In the genomic region with DNA sequence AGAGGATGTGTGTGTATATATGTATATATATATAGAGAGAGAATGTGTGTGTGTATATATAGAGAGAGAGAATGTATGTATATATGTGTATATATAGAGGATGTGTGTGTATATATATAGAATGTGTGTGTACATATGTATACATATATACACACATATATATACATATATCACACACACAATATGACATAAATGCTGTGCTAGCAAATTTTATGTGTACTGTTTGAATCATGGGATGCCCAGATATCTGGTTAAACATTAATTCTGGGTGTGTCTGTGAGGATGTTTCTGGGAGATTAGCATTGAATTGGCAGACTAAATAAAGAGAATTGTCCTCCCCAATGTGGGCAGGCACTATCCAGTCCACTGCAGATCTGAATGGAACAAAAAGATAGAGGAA, we compare ENCODE assay signal across 20 cellular contexts.
DNase-seq lines count a peak whose midpoint lies in the region; TF ChIP-seq lines count a peak whose summit lies in the region.
"Had no signal": no experiment of that assay in that cellular context is flagged by ENCODE, and none has a peak within 500 bp of the region (broad histone marks: within the 10 kb centered on the region; RNA-seq: fewer than 3 reads in every experiment).

No MANE protein-coding gene starts in this region.

- H3K27me3 ChIP-seq in neuronal stem cell (ENCODE audit: control insufficient read depth in 3 of 3, insufficient read depth in 3 of 3, low read depth in 1 of 3, low read length in 3 of 3) (no peaks in the 10 kb centered on the region), MM.1S (replicated peaks; ENCODE audit: insufficient read depth, low read length) (no peaks in the 10 kb centered on the region)
- H3K27me3 ChIP-seq: BE2C, MG63 had no signal

- H3K23ac ChIP-seq in neuronal stem cell (ENCODE audit: low read depth, low read length, poor library complexity), result no peak overlapping the region

- no peaks in the 10 kb centered on the region for H3K4me1 Mint-ChIP-seq in nephron progenitor cell
- H3K4me1 Mint-ChIP-seq: CD14-positive monocyte; CD8-positive, alpha-beta memory T cell; GM23338 had no signal

- no peak overlapping the region for H4K91ac ChIP-seq in neuronal stem cell (ENCODE audit: low read depth, low read length, poor library complexity)

- H3K18ac ChIP-seq in neuronal stem cell (ENCODE audit: low read length), result no peak overlapping the region

- no peaks in the 10 kb centered on the region for H3K27me3 Mint-ChIP-seq in nephron progenitor cell (ENCODE audit: low read depth, poor library complexity)
- H3K27me3 Mint-ChIP-seq: CD8-positive, alpha-beta memory T cell had no signal

- H2BK120ac ChIP-seq in neuronal stem cell (ENCODE audit: low read depth, low read length), result no peak overlapping the region

- H3K4me2 ChIP-seq in neuronal stem cell (ENCODE audit: insufficient read depth, low read length, poor library complexity, severe bottlenecking) (no peak overlapping the region), MM.1S (ENCODE audit: low read depth, low read length) (no peak overlapping the region)
- H3K4me2 ChIP-seq: GM23338 had no signal

- no peak overlapping the region for H2BK15ac ChIP-seq in neuronal stem cell (ENCODE audit: low read length)

- no peak overlapping the region for H3K27ac ChIP-seq in neuronal stem cell (replicated peaks; ENCODE audit: low read length)
- no peak overlapping the region for H3K27ac ChIP-seq in MM.1S (ENCODE audit: low read length)
- H3K27ac ChIP-seq: HL-60, RWPE1 had no signal

- no peak overlapping the region for H4K8ac ChIP-seq in neuronal stem cell (ENCODE audit: low read depth, low read length)

- DNase-seq in DMS53 treated with DMSO at 0.1 percent for 48 hours (lab: John Stamatoyannopoulos, UW; ENCODE audit: unreplicated experiment) (peak; percentile 41), OCI-M1 (lab: John Stamatoyannopoulos, UW) (peak; percentile 51), epithelial cell of proximal tubule (ENCODE audit: low read depth) (peak; percentile 9), neuronal stem cell (ENCODE audit: low spot score) (no peak), DMS153 (lab: John Stamatoyannopoulos, UW) (no peak), MM.1S (no peak), nephron progenitor cell (no peak)
- DNase-seq: ACHN; BE2C; Calu3; CD8-positive, alpha-beta memory T cell; KBM-7; MG63; NCI-H2029 treated with DMSO at 0.1 percent for 48 hours; NCI-H526 treated with DMSO at 0.1 percent for 48 hours had no signal

- H3K36me3 Mint-ChIP-seq in nephron progenitor cell (ENCODE audit: low read depth), result no peaks in the 10 kb centered on the region
- H3K36me3 Mint-ChIP-seq: CD14-positive monocyte; CD8-positive, alpha-beta memory T cell had no signal

- H3K9ac ChIP-seq in neuronal stem cell (ENCODE audit: low read depth, low read length, poor library complexity) (no peak overlapping the region), MM.1S (ENCODE audit: low read length) (no peak overlapping the region)

- no peak for TF ChIP-seq CTCF in epithelial cell of proximal tubule (conservative IDR thresholded peaks at IDR 0.05; ENCODE audit: low read depth, low read length)
- no peak for TF ChIP-seq CTCF in MM.1S (IDR thresholded peaks at IDR 0.05; ENCODE audit: low read length)
- TF ChIP-seq CTCF in nephron progenitor cell (IDR thresholded peaks at IDR 0.05), result no peak

- H3K9me2 ChIP-seq in MM.1S (replicated peaks; ENCODE audit: insufficient read depth, low read length), result no peaks in the 10 kb centered on the region

- H2BK12ac ChIP-seq in neuronal stem cell (ENCODE audit: low read length), result no peak overlapping the region

- no peaks in the 10 kb centered on the region for H3K9me3 Mint-ChIP-seq in nephron progenitor cell
- H3K9me3 Mint-ChIP-seq: GM23338 had no signal

- H3K79me2 ChIP-seq in MM.1S (ENCODE audit: low read length), result no peaks in the 10 kb centered on the region

- no peak overlapping the region for H3K27ac Mint-ChIP-seq in nephron progenitor cell
- H3K27ac Mint-ChIP-seq: CD14-positive monocyte; CD8-positive, alpha-beta memory T cell; GM23338 had no signal

- H3K9me3 ChIP-seq in neuronal stem cell (replicated peaks in 1 of 2; ENCODE audit: control insufficient read depth in 2 of 2, insufficient read depth in 1 of 2, low read depth in 1 of 2, low read length in 2 of 2), result no peaks in the 10 kb centered on the region
- no peaks in the 10 kb centered on the region for H3K9me3 ChIP-seq in MM.1S (replicated peaks; ENCODE audit: insufficient read depth, low read length)
- H3K9me3 ChIP-seq: BE2C, HAP-1, MG63 had no signal

- H3K4ac ChIP-seq in neuronal stem cell (ENCODE audit: low read length), result no peak overlapping the region

- H3K4me3 ChIP-seq in epithelial cell of proximal tubule (ENCODE audit: low read depth, low read length) (no peak overlapping the region), neuronal stem cell (ENCODE audit: low read length in 2 of 2) (no peak overlapping the region), MM.1S (ENCODE audit: low read length) (no peak overlapping the region)
- H3K4me3 ChIP-seq: GM23338, HAP-1, MG63 had no signal

- no peaks in the 10 kb centered on the region for H4K20me1 ChIP-seq in MM.1S (ENCODE audit: insufficient read depth, low read length)

- H3K79me1 ChIP-seq in neuronal stem cell (ENCODE audit: low read depth, low read length), result no peaks in the 10 kb centered on the region

- H2BK5ac ChIP-seq in neuronal stem cell (ENCODE audit: low read length), result no peak overlapping the region

- no peak overlapping the region for H2AK5ac ChIP-seq in neuronal stem cell (ENCODE audit: low read depth, low read length)

- H3K4me3 Mint-ChIP-seq in nephron progenitor cell, result no peak overlapping the region
- H3K4me3 Mint-ChIP-seq: CD14-positive monocyte; CD8-positive, alpha-beta memory T cell; GM23338 had no signal

- H3K36me3 ChIP-seq in neuronal stem cell (replicated peaks in 1 of 2; ENCODE audit: control insufficient read depth in 2 of 2, insufficient read depth in 2 of 2, low read length in 2 of 2) (no peaks in the 10 kb centered on the region), MM.1S (replicated peaks; ENCODE audit: insufficient read depth, low read length) (no peaks in the 10 kb centered on the region)
- H3K36me3 ChIP-seq: BE2C, HAP-1, MG63 had no signal

- H3K4me1 ChIP-seq in neuronal stem cell (ENCODE audit: control insufficient read depth in 2 of 2, insufficient read depth in 1 of 2, low read depth in 1 of 2, low read length in 2 of 2) (no peaks in the 10 kb centered on the region), MM.1S (ENCODE audit: low read length) (no peaks in the 10 kb centered on the region)
- H3K4me1 ChIP-seq: BE2C had no signal

- peak overlapping the region; percentile 2 for H2AFZ ChIP-seq in neuronal stem cell (ENCODE audit: low read length)
- H2AFZ ChIP-seq in MM.1S (ENCODE audit: low read length), result no peak overlapping the region

- H3F3A ChIP-seq in MM.1S (ENCODE audit: insufficient read depth, low read length), result no peaks in the 10 kb centered on the region

- H3K14ac ChIP-seq in neuronal stem cell (ENCODE audit: low read length), result no peak overlapping the region

Comparison
In these comparisons a context has a peak if more than half of its experiments do, and no peak if none do; other contexts are left out.
1. DNase-seq: peak in DMS53 treated with DMSO at 0.1 percent for 48 hours (single experiment), OCI-M1 (single experiment) and epithelial cell of proximal tubule (single experiment); none in neuronal stem cell (single experiment), DMS153 (single experiment), MM.1S (single experiment) and nephron progenitor cell (single experiment).